8 cellular contexts compared by ENCODE assay signal in the genomic region with DNA sequence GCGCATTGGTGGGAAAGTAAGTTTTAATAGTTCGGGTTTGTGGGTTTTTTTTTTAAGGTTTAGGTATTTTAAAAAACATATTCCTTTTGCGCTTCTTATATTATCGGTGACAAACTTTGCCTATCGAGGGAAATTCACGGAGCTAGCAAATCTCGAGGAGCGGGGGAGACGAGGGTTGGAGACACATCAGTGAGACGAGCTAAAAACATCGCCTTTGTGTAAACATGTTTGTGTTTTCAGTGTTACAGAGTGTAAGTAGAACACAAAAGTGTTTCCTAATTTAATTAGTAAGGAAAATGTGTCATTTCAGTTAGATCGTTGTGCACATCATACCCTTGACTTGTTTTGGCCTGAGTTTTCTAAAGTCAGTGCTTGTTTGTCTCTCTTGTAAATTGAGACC. TPM values are rescaled to one million over a fixed set of nuclear protein-coding genes. Genes with fewer than 3 reads are reported as not detected.
DNase-seq lines count a peak whose midpoint lies in the region; ATAC-seq and TF ChIP-seq lines count a peak whose summit lies in the region.

No MANE protein-coding gene starts in this region.

- no peak for TF ChIP-seq EP300 in upper lobe of left lung (IDR thresholded peaks at IDR 0.05)

- H3K27me3 ChIP-seq in ascending aorta (no peaks in the 10 kb centered on the region), right lobe of liver (no peaks in the 10 kb centered on the region), upper lobe of left lung (no peaks in the 10 kb centered on the region)

- peak overlapping the region; percentile 96 for H3K27ac Mint-ChIP-seq in activated naive CD4-positive, alpha-beta T cell treated with anti-CD3 and anti-CD28 coated beads for 36 hours

- TF ChIP-seq POLR2A in right lobe of liver (IDR thresholded peaks at IDR 0.05) = no peak
- no peak for TF ChIP-seq POLR2A in upper lobe of left lung (IDR thresholded peaks at IDR 0.05)

- WGBS in right lobe of liver (ENCODE audit: insufficient coverage, low coverage, low lambda C conversion rate, missing lambda C conversion rate) = 7% methylated on average over 12 of the region's 12 CpGs
- 10 to 13% methylated on average over 12 of the region's 12 CpGs for WGBS in upper lobe of left lung, 2 donors

- no peaks in the 10 kb centered on the region for H3K9me3 ChIP-seq in ascending aorta
- no peaks in the 10 kb centered on the region for H3K9me3 ChIP-seq in right lobe of liver
- H3K9me3 ChIP-seq in upper lobe of left lung = no peaks in the 10 kb centered on the region

- no peak for TF ChIP-seq CTCF in ascending aorta (IDR thresholded peaks at IDR 0.05)
- no peak for TF ChIP-seq CTCF in right lobe of liver (IDR thresholded peaks at IDR 0.05)
- TF ChIP-seq CTCF in upper lobe of left lung (IDR thresholded peaks at IDR 0.05) = no peak

- H3K36me3 ChIP-seq in ascending aorta (peaks cover 24 to 29% of the 10 kb centered on the region in 2 donors), right lobe of liver (peaks cover 6 to 24% (median 17%) of the 10 kb centered on the region in 4 donors), upper lobe of left lung (peaks cover 11 to 38% (median 22%) of the 10 kb centered on the region in 4 donors)

- intact Hi-C loops in activated naive CD4-positive, alpha-beta T cell treated with anti-CD3 and anti-CD28 coated beads for 36 hours (cut with micrococcal nuclease) = loop anchor here (2.0 to 5.0 kb wide), 4 partner anchors 50 to 1268 kb away; partner anchors contain the start of genes FOXD1, GFM2 and NSA2
- intact Hi-C loops in ascending aorta (cut with DNase I) = loop anchor here (5.0 kb wide), 1 partner anchor 52 kb away; the partner anchor contains the start of gene FOXD1
- intact Hi-C loops in right lobe of liver (cut with DNase I) = no loop called here

- no peaks in the 10 kb centered on the region for H3K9me3 Mint-ChIP-seq in activated naive CD4-positive, alpha-beta T cell treated with anti-CD3 and anti-CD28 coated beads for 36 hours

- H3K27ac ChIP-seq in ascending aorta = peak overlapping the region; percentile 92 to 97
- peak overlapping the region; percentile 79 to 93 (median 86) for H3K27ac ChIP-seq in right lobe of liver
- H3K27ac ChIP-seq in upper lobe of left lung = peak overlapping the region in 3 of 4 donors; percentile 95 to 97 (median 96)

- no peak for DNase-seq in activated naive CD4-positive, alpha-beta T cell treated with anti-CD3 and anti-CD28 coated beads for 36 hours
- DNase-seq in activated naive CD4-positive, alpha-beta T cell treated with anti-CD3 and anti-CD28 coated beads, Interleukin-2, amount 50 U/mL, for 16 hours = no peak
- DNase-seq in ascending aorta (ENCODE audit: low spot score in 2 of 2) = no peak
- no peak for DNase-seq in right lobe of liver
- no peak for DNase-seq in upper lobe of left lung
- no peak for DNase-seq in NCI-H2196 (lab: John Stamatoyannopoulos, UW; ENCODE audit: unreplicated experiment)
- no peak for DNase-seq in T1000 (lab: John Stamatoyannopoulos, UW)

- H3K4me3 ChIP-seq in ascending aorta (peak overlapping the region; percentile 89 to 98), right lobe of liver (peak overlapping the region; percentile 85 to 91 (median 89)), upper lobe of left lung (peak overlapping the region; percentile 60 to 95 (median 89))

- peaks cover 39% of the 10 kb centered on the region for H3K36me3 Mint-ChIP-seq in activated naive CD4-positive, alpha-beta T cell treated with anti-CD3 and anti-CD28 coated beads for 36 hours (ENCODE audit: low read depth)

- peaks cover 1% of the 10 kb centered on the region for H3K27me3 Mint-ChIP-seq in activated naive CD4-positive, alpha-beta T cell treated with anti-CD3 and anti-CD28 coated beads for 36 hours (ENCODE audit: low read depth)

- CTCF ChIA-PET in activated naive CD4-positive, alpha-beta T cell treated with anti-CD3 and anti-CD28 coated beads for 36 hours (lab: Charles Lee) = interaction anchor here (0.6 to 1.4 kb wide), 2 partner anchors 8 to 48 kb away, joined by 3 read pairs; no protein-coding TSS in a partner anchor

- peaks cover 3 to 22% of the 10 kb centered on the region in 2 donors for H3K4me1 ChIP-seq in ascending aorta
- H3K4me1 ChIP-seq in right lobe of liver = peaks cover 0 to 16% (median 8%) of the 10 kb centered on the region in 4 donors
- H3K4me1 ChIP-seq in upper lobe of left lung = peaks cover 20 to 34% (median 27%) of the 10 kb centered on the region in 4 donors

- peak overlapping the region; percentile 97 for H3K4me3 Mint-ChIP-seq in activated naive CD4-positive, alpha-beta T cell treated with anti-CD3 and anti-CD28 coated beads for 36 hours

- H3K4me1 Mint-ChIP-seq in activated naive CD4-positive, alpha-beta T cell treated with anti-CD3 and anti-CD28 coated beads for 36 hours (ENCODE audit: low read depth) = peaks cover 46% of the 10 kb centered on the region

- ATAC-seq in right lobe of liver (no peak), upper lobe of left lung (ENCODE audit: low FRiP score in 2 of 2) (no peak), GM21786 (IDR thresholded peaks at IDR 0.05; ENCODE audit: unreplicated experiment) (no peak)

RNA-seq across cellular contexts. Expression of gene BTF3, which starts 0.9 kb away (rescaled TPM):
- 1,000 to 10,000 TPM; 1,100 to 1,123 TPM for total RNA-seq in activated naive CD4-positive, alpha-beta T cell treated with anti-CD3 and anti-CD28 coated beads for 36 hours
- total RNA-seq in ascending aorta (235 TPM), right lobe of liver (100 to 1,000 TPM; 157 to 250 (median 198) TPM), upper lobe of left lung (100 to 1,000 TPM; 152 to 415 (median 344) TPM)

RNA-seq across cellular contexts. Expression of gene FOXD1, which starts 50.6 kb away (rescaled TPM):
- under 1 TPM; 0.12 TPM for total RNA-seq in activated naive CD4-positive, alpha-beta T cell treated with anti-CD3 and anti-CD28 coated beads for 36 hours
- total RNA-seq in ascending aorta = 7.1 TPM
- not detected for total RNA-seq in right lobe of liver
- total RNA-seq in upper lobe of left lung = under 1 TPM in 4 of 6 donors, not detected in 2; 0.54 to 0.79 (median 0.67) TPM

Comparison
In these comparisons a context has a peak if more than half of its experiments do, and no peak if none do; other contexts are left out.
1. intact Hi-C loops: an anchor here in activated naive CD4-positive, alpha-beta T cell treated with anti-CD3 and anti-CD28 coated beads for 36 hours (2.0 to 5.0 kb wide) and ascending aorta (5.0 kb wide); none called in right lobe of liver.